8 cellular contexts compared by ENCODE assay signal in the genomic region with DNA sequence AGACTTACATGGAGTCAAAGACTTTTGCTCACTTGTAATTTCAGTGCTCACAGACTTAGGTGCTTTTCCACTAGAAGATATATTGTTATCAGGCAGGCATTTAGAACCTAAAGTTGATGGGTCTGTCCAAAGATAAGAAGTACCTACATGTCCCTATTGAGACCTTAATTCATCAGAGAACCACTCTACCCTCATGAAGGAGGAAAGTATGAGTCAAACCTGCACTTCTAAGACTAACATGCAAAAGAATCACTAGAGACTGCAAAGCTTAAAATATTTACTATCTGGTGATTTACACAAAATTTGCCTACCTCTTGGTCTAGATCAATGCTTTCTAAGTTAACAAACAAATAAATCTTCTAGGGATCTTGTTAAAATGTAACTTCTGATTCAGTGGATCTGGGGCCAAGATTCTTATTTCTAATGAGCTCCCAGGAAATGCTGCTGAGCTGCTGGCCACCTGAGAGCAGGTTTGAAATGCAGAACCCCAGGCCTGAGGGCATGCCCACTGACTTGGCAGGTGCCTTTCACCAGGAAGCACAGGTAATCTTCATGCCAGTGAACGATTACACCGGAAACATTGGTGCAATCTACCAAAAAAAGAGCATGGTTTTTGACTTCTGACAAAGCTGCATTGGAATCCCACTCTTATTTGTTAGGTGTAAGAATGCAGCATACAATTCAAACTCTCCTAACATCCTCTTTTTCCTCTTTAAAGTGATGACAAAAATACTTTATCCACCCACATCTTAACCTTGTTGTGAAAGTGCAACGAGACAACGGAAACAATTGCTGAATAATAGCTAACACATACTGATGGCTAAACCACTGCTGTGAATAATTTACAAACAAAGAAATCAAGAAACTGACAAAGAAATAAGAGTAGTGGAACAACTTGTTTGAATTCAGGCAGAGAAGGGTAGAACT.
DNase-seq lines count a peak whose midpoint lies in the region; ATAC-seq and TF ChIP-seq lines count a peak whose summit lies in the region.

No MANE protein-coding gene starts in this region.

- no peaks in the 10 kb centered on the region for H4K20me1 ChIP-seq in neural progenitor cell (ENCODE audit: low read depth)

- H3K27ac Mint-ChIP-seq in stimulated activated naive CD8-positive, alpha-beta T cell treated with anti-CD3 and anti-CD28 coated beads, Interleukin-15, Interleukin-2, amounts not matched to agents 100 ng/mL and 50 ng/mL, for 24 hours = peak overlapping the region; percentile 29
- no peak overlapping the region for H3K27ac Mint-ChIP-seq in neural progenitor cell

- ATAC-seq in stimulated activated naive CD8-positive, alpha-beta T cell treated with anti-CD3 and anti-CD28 coated beads, Interleukin-15, Interleukin-2, amounts not matched to agents 100 U/mL and 50 U/mL, for 24 hours = no peak
- peak; percentile 44 for ATAC-seq in HG03025 (IDR thresholded peaks at IDR 0.05; ENCODE audit: low FRiP score, unreplicated experiment)

- intact Hi-C loops in adrenal gland (cut with DNase I) = loop anchor here in 1 of 2 donors (10.0 kb wide), 1 partner anchor 853 kb away; no protein-coding TSS in a partner anchor

- H3K36me3 Mint-ChIP-seq in stimulated activated naive CD8-positive, alpha-beta T cell treated with anti-CD3 and anti-CD28 coated beads, Interleukin-15, Interleukin-2, amounts not matched to agents 100 ng/mL and 50 ng/mL, for 24 hours (ENCODE audit: low read depth) = no peaks in the 10 kb centered on the region
- H3K36me3 Mint-ChIP-seq in neural progenitor cell = no peaks in the 10 kb centered on the region

- H3K27me3 ChIP-seq in neural progenitor cell (no peaks in the 10 kb centered on the region), adrenal gland (no peaks in the 10 kb centered on the region)

- peaks cover 4% of the 10 kb centered on the region for H3K9me3 Mint-ChIP-seq in stimulated activated naive CD8-positive, alpha-beta T cell treated with anti-CD3 and anti-CD28 coated beads, Interleukin-15, Interleukin-2, amounts not matched to agents 100 ng/mL and 50 ng/mL, for 24 hours
- no peaks in the 10 kb centered on the region for H3K9me3 Mint-ChIP-seq in neural progenitor cell

- no peak for DNase-seq in stimulated activated naive CD8-positive, alpha-beta T cell treated with anti-CD3 and anti-CD28 coated beads, Interleukin-15, Interleukin-2, amounts not matched to agents 100 U/mL and 50 U/mL, for 24 hours
- DNase-seq in SIG-M5 treated with dmso at 0.1 percent for 504 hours (lab: John Stamatoyannopoulos, UW; ENCODE audit: unreplicated experiment) = peak; percentile 44
- DNase-seq in GM10266 (ENCODE audit: extremely low spot score) = no peak
- no peak for DNase-seq in neural progenitor cell (ENCODE audit: low spot score)
- no peak for DNase-seq in NCI-H524 (lab: John Stamatoyannopoulos, UW)
- DNase-seq in adrenal gland = no peak

- H3K4me2 ChIP-seq in neural progenitor cell = no peak overlapping the region

- no peak overlapping the region for H3K9ac ChIP-seq in neural progenitor cell

- peaks cover 3% of the 10 kb centered on the region for H3K27me3 Mint-ChIP-seq in stimulated activated naive CD8-positive, alpha-beta T cell treated with anti-CD3 and anti-CD28 coated beads, Interleukin-15, Interleukin-2, amounts not matched to agents 100 ng/mL and 50 ng/mL, for 24 hours
- H3K27me3 Mint-ChIP-seq in neural progenitor cell (ENCODE audit: insufficient read depth, low read depth) = no peaks in the 10 kb centered on the region

- H3K4me1 ChIP-seq in neural progenitor cell = peaks cover 7% of the 10 kb centered on the region
- peaks cover 0 to 10% of the 10 kb centered on the region in 2 donors for H3K4me1 ChIP-seq in adrenal gland (replicated peaks in 1 of 2)

- H3K27ac ChIP-seq in neural progenitor cell = no peak overlapping the region
- H3K27ac ChIP-seq in adrenal gland = no peak overlapping the region

- no peak overlapping the region for H2AFZ ChIP-seq in neural progenitor cell (replicated peaks)

- WGBS in adrenal gland, 4 donors = 54 to 56% (median 56%) methylated on average over 4 of the region's 4 CpGs

- no peak for TF ChIP-seq POLR2A in adrenal gland (IDR thresholded peaks at IDR 0.05)

- no peak overlapping the region for H3K4me3 ChIP-seq in neural progenitor cell
- no peak overlapping the region for H3K4me3 ChIP-seq in adrenal gland

- H3K79me2 ChIP-seq in neural progenitor cell (ENCODE audit: low read depth) = no peaks in the 10 kb centered on the region

- no peaks in the 10 kb centered on the region for H3K4me1 Mint-ChIP-seq in stimulated activated naive CD8-positive, alpha-beta T cell treated with anti-CD3 and anti-CD28 coated beads, Interleukin-15, Interleukin-2, amounts not matched to agents 100 ng/mL and 50 ng/mL, for 24 hours (ENCODE audit: low read depth)
- H3K4me1 Mint-ChIP-seq in neural progenitor cell = peaks cover 24% of the 10 kb centered on the region

- TF ChIP-seq CTCF in GM10266 (IDR thresholded peaks at IDR 0.05; ENCODE audit: control insufficient read depth, insufficient read depth, low read depth, missing control alignments) = no peak
- TF ChIP-seq CTCF in neural progenitor cell (IDR thresholded peaks at IDR 0.05) = no peak
- no peak for TF ChIP-seq CTCF in adrenal gland (IDR thresholded peaks at IDR 0.05)

- H3F3A ChIP-seq in neural progenitor cell (ENCODE audit: low read depth) = no peaks in the 10 kb centered on the region

- no peak overlapping the region for H3K4me3 Mint-ChIP-seq in stimulated activated naive CD8-positive, alpha-beta T cell treated with anti-CD3 and anti-CD28 coated beads, Interleukin-15, Interleukin-2, amounts not matched to agents 100 ng/mL and 50 ng/mL, for 24 hours
- no peak overlapping the region for H3K4me3 Mint-ChIP-seq in neural progenitor cell

- no peaks in the 10 kb centered on the region for H3K9me3 ChIP-seq in neural progenitor cell (ENCODE audit: low read depth)
- H3K9me3 ChIP-seq in adrenal gland (replicated peaks in 1 of 3) = no peaks in the 10 kb centered on the region

- no peaks in the 10 kb centered on the region for H3K36me3 ChIP-seq in neural progenitor cell
- H3K36me3 ChIP-seq in adrenal gland (replicated peaks in 1 of 2) = no peaks in the 10 kb centered on the region
